Comparison of ENCODE assay signal across 8 cellular contexts in genomic region chr11:114080219-114080618, GRCh38. TPM values are rescaled to one million over a fixed set of nuclear protein-coding genes. Genes with fewer than 3 reads are reported as not detected.
DNase-seq lines count a peak whose midpoint lies in the region; ATAC-seq, FAIRE-seq and TF ChIP-seq lines count a peak whose summit lies in the region.

No MANE protein-coding gene starts in this region.

- in situ Hi-C loops in astrocyte of the cerebellum (cut with HindIII; ENCODE audit: low sequenced_read_pairs), result loop anchor here (5.0 kb wide), 1 partner anchor 62 kb away; no protein-coding TSS in a partner anchor
- in situ Hi-C loops in HepG2 (cut with HindIII; ENCODE audit: extremely low pct_ligation_motif_present, low pct_unique_long_range_greater_than_20kb), result no loop called here

- H2AFZ ChIP-seq in HepG2 (ENCODE audit: low read length), result no peak overlapping the region

- BruUV-seq in HepG2 (replicated peaks; lab: Mats Ljungman, UMichigan), result no TSS peak

- peak; percentile 50 for DNase-seq in activated gamma-delta T cell treated with Interleukin-2 at 50 U/mL for 16 hours
- DNase-seq in activated gamma-delta T cell (lab: John Stamatoyannopoulos, UW), result no peak
- DNase-seq in astrocyte of the cerebellum (ENCODE audit: low read depth), result peak; percentile 39
- no peak for DNase-seq in HepG2 (ENCODE audit: low spot score)
- DNase-seq in urothelium cell line (ENCODE audit: low spot score), result no peak
- DNase-seq in NCI-H1694 (lab: John Stamatoyannopoulos, UW), result no peak
- DNase-seq in UCSD-AML1 (lab: John Stamatoyannopoulos, UW; ENCODE audit: unreplicated experiment), result no peak
- no peak for DNase-seq in NCI-H1092 treated with DMSO at 0.1 percent for 48 hours (lab: John Stamatoyannopoulos, UW)

- H3K36me3 ChIP-seq in HepG2 (replicated peaks in 1 of 2; ENCODE audit: control insufficient read depth in 1 of 2, insufficient read depth in 2 of 2, low read length in 2 of 2), result no peaks in the 10 kb centered on the region

- H3K27me3 ChIP-seq in HepG2 (ENCODE audit: control insufficient read depth in 1 of 2, insufficient read depth in 2 of 2, low read length in 2 of 2), result peaks cover 0 to 30% of the 10 kb centered on the region in 2 experiments

- H3K27ac ChIP-seq in HepG2 (ENCODE audit: extremely low read length, insufficient read depth, low read length), result no peak overlapping the region

- H3K4me1 ChIP-seq in HepG2 (ENCODE audit: insufficient read depth, low read length), result peaks cover 61% of the 10 kb centered on the region

- H4K20me1 ChIP-seq in HepG2 (ENCODE audit: insufficient read depth, low read length), result no peaks in the 10 kb centered on the region

- 24% methylated on average over 5 of the region's 5 CpGs for WGBS in HepG2 (ENCODE audit: low lambda C conversion rate)

- intact Hi-C loops in HepG2 (cut with micrococcal nuclease; ENCODE audit: unreplicated experiment), result no loop called here

- no peak for FAIRE-seq in HepG2 (lab: Jason Lieb, UNC)
- peak; percentile 81 for FAIRE-seq in urothelium cell line (lab: Jason Lieb, UNC)

- no peak overlapping the region for H3K9ac ChIP-seq in HepG2 (ENCODE audit: insufficient read depth, low read depth, low read length)

- TF ChIP-seq EP300 in HepG2 (IDR thresholded peaks at IDR 0.05; ENCODE audit: low read depth in 2 of 2, low read length in 2 of 2), result no peak
- no peak for TF ChIP-seq EP300 in HepG2 (CRISPR knock-in tag; IDR thresholded peaks at IDR 0.05; ENCODE audit: borderline replicate concordance)

- CTCF ChIA-PET in HepG2 (lab: Yijun Ruan, JAX; ENCODE audit: low intra/inter-chr PET ratio, low total read pairs), result no interaction called here

- no peak for TF ChIP-seq POLR2A in HepG2 (IDR thresholded peaks at IDR 0.05; ENCODE audit: insufficient read depth in 1 of 2, low read depth in 2 of 2, low read length in 2 of 2)

- TF ChIP-seq CTCF in astrocyte of the cerebellum (IDR thresholded peaks at IDR 0.05; ENCODE audit: low read depth, low read length, missing control alignments), result no peak
- TF ChIP-seq CTCF in HepG2 (CRISPR knock-in tag; IDR thresholded peaks at IDR 0.05), result no peak

- no peak for ATAC-seq in HepG2

- H3K4me2 ChIP-seq in HepG2 (ENCODE audit: low read depth, low read length), result no peak overlapping the region

- TF ChIP-seq RAD21 in HepG2 (CRISPR knock-in tag; IDR thresholded peaks at IDR 0.05), result no peak

- no peaks in the 10 kb centered on the region for H3K79me2 ChIP-seq in HepG2 (ENCODE audit: insufficient read depth, low read length)

- no peaks in the 10 kb centered on the region for H3K9me3 ChIP-seq in HepG2 (ENCODE audit: low read length)

- H3K4me3 ChIP-seq in astrocyte of the cerebellum (ENCODE audit: low read depth, low read length) (no peak overlapping the region), HepG2 (replicated peaks in 1 of 3; ENCODE audit: insufficient read depth in 1 of 3, low read depth in 2 of 3, low read length in 3 of 3) (no peak overlapping the region)

- POLR2A ChIA-PET in HepG2 (lab: Yijun Ruan, JAX), result no interaction called here

TF ChIP-seq in HepG2, 621 proteins besides CTCF, POLR2A, EP300 and RAD21:
- TF ChIP-seq ARNTL (CRISPR knock-in tag; IDR thresholded peaks at IDR 0.05) (no peak), MAFK (conservative IDR thresholded peaks at IDR 0.05 in 1 of 2, IDR thresholded peaks at IDR 0.05 in 1 of 2; ENCODE audit: low read length in 2 of 2) (peak in 1 of 2 experiments; percentile 27; a peak in 1 of 4 replicates), MAFF (IDR thresholded peaks at IDR 0.05; ENCODE audit: low read depth, low read length) (0 out of 2 replicates have a peak, but pooled peaks have one; percentile 24)

RNA-seq across cellular contexts. Expression of gene ZBTB16, which starts 20.7 kb away (rescaled TPM):
- total RNA-seq in HepG2 (2016; rRNA removed; fragmentation: Illumina TruSeq; extraction: Trizol), result not detected in 2 replicates
- not detected in 2 replicates for total RNA-seq in HepG2 (2016; cell fraction: cytosol; rRNA removed; fragmentation: Illumina TruSeq; extraction: Trizol; ENCODE audit: low read depth)
- not detected in 2 replicates for total RNA-seq in HepG2 (2016; cell fraction: insoluble cytoplasmic fraction; rRNA removed; fragmentation: Illumina TruSeq; extraction: Trizol)
- not detected in 2 replicates for total RNA-seq in HepG2 (2016; cell fraction: membrane; rRNA removed; fragmentation: Illumina TruSeq; extraction: Trizol)
- not detected in 2 replicates for total RNA-seq in HepG2 (2016; cell fraction: nucleus; rRNA removed; fragmentation: Illumina TruSeq; extraction: Trizol)
- not detected in 2 replicates for polyA plus RNA-seq in HepG2 (2011; rRNA removed)
- not detected in 2 replicates for polyA plus RNA-seq in HepG2 (2011; cell fraction: cytosol; rRNA removed)
- not detected in 2 replicates for polyA plus RNA-seq in HepG2 (2011; cell fraction: nucleus; rRNA removed)
- not detected in 2 replicates for polyA plus RNA-seq in HepG2 (2012)
- polyA plus RNA-seq in HepG2 (2016; cell fraction: cytosol; fragmentation: Illumina TruSeq; extraction: Trizol; ENCODE audit: low read depth), result not detected in 2 replicates
- polyA plus RNA-seq in HepG2 (2016; cell fraction: insoluble cytoplasmic fraction; fragmentation: Illumina TruSeq; extraction: Trizol; ENCODE audit: low read depth), result not detected in 2 replicates
- not detected in 2 replicates for polyA plus RNA-seq in HepG2 (2016; cell fraction: membrane; fragmentation: Illumina TruSeq; extraction: Trizol; ENCODE audit: low read depth)
- polyA plus RNA-seq in HepG2 (2016; cell fraction: nucleus; fragmentation: Illumina TruSeq; extraction: Trizol; ENCODE audit: insufficient read depth, low read depth), result not detected in 2 replicates
- not detected in 2 replicates for polyA minus RNA-seq in HepG2 (2011; rRNA and poly(A)+ RNA removed; ENCODE audit: low replicate concordance)
- polyA minus RNA-seq in HepG2 (2011; cell fraction: cytosol; rRNA and poly(A)+ RNA removed), result not detected in 2 replicates
- polyA minus RNA-seq in HepG2 (2011; cell fraction: nucleus; rRNA and poly(A)+ RNA removed), result not detected in 2 replicates

Comparison
In these comparisons a context has a peak if more than half of its experiments do, and no peak if none do; other contexts are left out.
1. DNase-seq: peak in activated gamma-delta T cell treated with Interleukin-2 at 50 U/mL for 16 hours (single experiment) and astrocyte of the cerebellum (single experiment); none in activated gamma-delta T cell (single experiment), HepG2 (single experiment), urothelium cell line (single experiment), NCI-H1694 (single experiment), UCSD-AML1 (single experiment) and NCI-H1092 treated with DMSO at 0.1 percent for 48 hours (single experiment).